16 cellular contexts compared by ENCODE assay signal in the genomic region with DNA sequence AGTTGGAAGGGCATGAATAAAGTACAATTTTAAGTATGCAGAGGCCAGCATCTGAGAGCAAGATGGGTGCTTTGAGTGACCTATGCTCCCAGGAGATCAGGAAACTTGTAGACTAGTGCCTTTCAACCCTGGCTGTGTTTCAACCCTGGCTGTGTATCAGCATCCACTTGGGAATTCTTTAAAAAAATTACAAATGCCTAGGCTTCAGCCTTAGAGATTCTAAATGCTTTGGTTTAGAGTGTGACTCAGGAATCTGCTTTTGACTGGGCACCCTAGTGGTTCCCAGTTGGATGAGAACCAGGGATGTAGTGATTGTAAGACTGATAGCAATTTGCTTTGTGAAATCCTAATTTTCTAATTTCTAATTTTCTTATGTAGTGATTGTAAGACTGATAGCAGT.
A peak's percentile ranks its signal among the peaks of the same experiment; 100 is the strongest.
DNase-seq lines count a peak whose midpoint lies in the region; ATAC-seq and TF ChIP-seq lines count a peak whose summit lies in the region.
"Had no signal": no experiment of that assay in that cellular context is flagged by ENCODE, and none has a peak within 500 bp of the region (broad histone marks: within the 10 kb centered on the region; RNA-seq: fewer than 3 reads in every experiment).

No MANE protein-coding gene starts in this region.

- TF ChIP-seq POLR2A in suprapubic skin (IDR thresholded peaks at IDR 0.05): no peak
- no peak for TF ChIP-seq POLR2A in uterus (IDR thresholded peaks at IDR 0.05)

- no peak for TF ChIP-seq CTCF in suprapubic skin (IDR thresholded peaks at IDR 0.05)
- TF ChIP-seq CTCF in uterus (IDR thresholded peaks at IDR 0.05): no peak

- intact Hi-C loops in uterus (cut with DNase I; ENCODE audit: low total_unique reads): no loop called here

- DNase-seq in GM03348 (ENCODE audit: low spot score) (peak; percentile 26), RPMI7951 (ENCODE audit: low read depth) (peak; percentile 47), fibroblast of peridontal ligament (ENCODE audit: extremely low read depth) (peak; percentile 24), suprapubic skin (ENCODE audit: low spot score in 2 of 2) (no peak), uterus (no peak)
- DNase-seq: DMS79, H7, NCI-H1417 treated with DMSO at 0.1 percent for 48 hours, NCI-H187 treated with DMSO at 0.1 percent for 48 hours, NCI-H2227 treated with DMSO at 0.1 percent for 48 hours, NCI-H510A treated with DMSO at 0.1 percent for 48 hours, RPMI8226, SHP77 treated with DMSO at 0.1 percent for 48 hours had no signal

- H3K4me1 ChIP-seq in suprapubic skin (peaks cover 19% of the 10 kb centered on the region), uterus (no peaks in the 10 kb centered on the region)

- H3K9me3 ChIP-seq in suprapubic skin (no peaks in the 10 kb centered on the region), uterus (no peaks in the 10 kb centered on the region)

- no peak for TF ChIP-seq EP300 in suprapubic skin (IDR thresholded peaks at IDR 0.05)

- H3K27me3 ChIP-seq in suprapubic skin (no peaks in the 10 kb centered on the region), uterus (no peaks in the 10 kb centered on the region)

- H3K27ac ChIP-seq in suprapubic skin: peak overlapping the region; percentile 26
- H3K27ac ChIP-seq in uterus: no peak overlapping the region

- ATAC-seq in HG02852 (IDR thresholded peaks at IDR 0.05; ENCODE audit: unreplicated experiment) (no peak), GM19324 (IDR thresholded peaks at IDR 0.05; ENCODE audit: low FRiP score, unreplicated experiment) (no peak)
- ATAC-seq: SK-N-SH treated with all-trans-retinoic acid at 6 μM for 48 hours had no signal

- no peaks in the 10 kb centered on the region for H3K36me3 ChIP-seq in suprapubic skin
- H3K36me3 ChIP-seq in uterus: no peaks in the 10 kb centered on the region

- H3K4me3 ChIP-seq in suprapubic skin (no peak overlapping the region), uterus (no peak overlapping the region)

Comparison
In these comparisons a context has a peak if more than half of its experiments do, and no peak if none do; other contexts are left out.
1. DNase-seq: peak in GM03348 (single experiment), RPMI7951 (single experiment) and fibroblast of peridontal ligament (single experiment); none in suprapubic skin (0 of 2) and uterus (0 of 2).